Comparison of ENCODE assay signal across 8 cellular contexts in the genomic region with DNA sequence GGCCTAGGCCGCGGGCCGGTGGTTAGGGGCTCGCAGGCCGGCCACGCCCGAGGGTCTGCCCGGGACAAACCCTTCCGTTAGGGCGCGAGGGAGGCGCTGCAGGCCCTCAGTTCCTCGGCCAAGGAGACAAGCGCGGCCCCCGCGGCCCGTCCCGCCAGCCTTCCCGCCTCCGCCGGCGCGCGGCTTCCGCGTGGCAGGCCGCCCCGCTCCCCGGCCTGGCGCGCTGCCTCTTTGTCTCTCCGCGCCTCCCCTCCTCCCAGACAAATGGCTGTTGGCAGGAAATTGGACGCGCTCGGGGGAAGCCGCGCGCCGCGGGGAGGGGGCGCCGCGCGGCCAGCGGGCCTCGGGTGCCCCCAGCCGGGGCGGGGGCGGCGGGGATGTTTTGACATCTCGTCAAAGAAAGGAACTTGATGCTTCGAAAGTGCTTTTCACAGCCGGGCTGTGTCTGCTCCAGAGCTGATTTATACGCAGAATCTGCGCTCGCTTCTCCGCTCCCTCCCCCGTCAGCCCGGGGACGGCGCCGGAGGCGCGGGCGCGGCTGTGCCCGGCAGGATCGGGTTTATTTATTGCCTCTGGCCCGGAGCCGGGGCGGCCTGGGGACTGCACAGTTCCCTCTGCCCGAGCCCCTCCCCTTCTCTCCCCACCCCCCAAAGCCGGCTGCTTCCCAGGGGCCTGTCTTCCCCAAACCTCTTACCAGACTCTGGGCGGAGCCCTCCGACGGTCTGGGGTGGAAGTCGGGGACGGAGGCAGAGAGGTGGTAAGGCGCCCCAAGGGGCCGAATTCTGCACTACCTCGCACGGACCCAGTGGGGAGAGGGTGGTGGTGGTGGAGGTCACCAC. TPM values are rescaled to one million over a fixed set of nuclear protein-coding genes. Genes with fewer than 3 reads are reported as not detected.
DNase-seq lines count a peak whose midpoint lies in the region; ATAC-seq and TF ChIP-seq lines count a peak whose summit lies in the region.

No MANE protein-coding gene starts in this region.

- DNase-seq in AG10803 (ENCODE audit: low read depth) (peak; percentile 85), NCI-H345 treated with DMSO at 0.1 percent for 48 hours (lab: John Stamatoyannopoulos, UW; ENCODE audit: unreplicated experiment) (peak; percentile 21), choroid plexus epithelial cell (ENCODE audit: low read depth) (peak; percentile 87), left colon (peak; percentile 91)
- DNase-seq in activated CD4-positive, alpha-beta T cell treated with anti-CD3 and anti-CD28 coated beads for 1 hour, result peak; percentile 73
- peak; percentile 65 to 69 for DNase-seq in stimulated activated CD4-positive, alpha-beta T cell treated with anti-CD3 and anti-CD28 coated beads, Interleukin-1b, Interleukin-23, amount 100 ng/mL, for 4 hours (ENCODE audit: low read depth in 2 of 2)

- TF ChIP-seq CTCF in AG10803 (conservative IDR thresholded peaks at IDR 0.05; ENCODE audit: low read length) (peak; percentile 72), choroid plexus epithelial cell (conservative IDR thresholded peaks at IDR 0.05; ENCODE audit: low read depth, low read length) (peak; percentile 75)

- intact Hi-C loops in left colon (cut with DNase I, micrococcal nuclease), result no loop called here

- peak; percentile 77 for ATAC-seq in GM18873 (IDR thresholded peaks at IDR 0.05; ENCODE audit: low FRiP score, unreplicated experiment)
- ATAC-seq in HG03135 (IDR thresholded peaks at IDR 0.05; ENCODE audit: unreplicated experiment), result peak; percentile 91
- ATAC-seq in left colon, result peak; percentile 88

- H3K4me3 ChIP-seq in AG10803 (ENCODE audit: low read length) (peak overlapping the region; percentile 68), choroid plexus epithelial cell (ENCODE audit: low read depth, low read length) (peak overlapping the region; percentile 65)

RNA-seq across cellular contexts. Expression of gene SHF, which starts 20.8 kb away (rescaled TPM):
- 1 to 10 TPM; 5.6 to 8.3 TPM for total RNA-seq in left colon

RNA-seq across cellular contexts. Expression of gene DUOX1, which starts 37.2 kb away (rescaled TPM):
- total RNA-seq in left colon, result under 1 TPM; 0.56 to 0.85 TPM

RNA-seq across cellular contexts. Expression of gene DUOXA1, which starts 37.3 kb away (rescaled TPM):
- 1 to 10 TPM in 1 of 2 donors, under 1 TPM in 1; 0.67 to 1.6 TPM for total RNA-seq in left colon

RNA-seq across cellular contexts. Expression of gene DUOXA2, which starts 52.9 kb away (rescaled TPM):
- 1 to 10 TPM; 1.3 to 4.9 TPM for total RNA-seq in left colon

RNA-seq across cellular contexts. Expression of gene DUOX2, which starts 53.0 kb away (rescaled TPM):
- 10 to 100 TPM in 1 of 2 donors, 1 to 10 TPM in 1; 3.9 to 30.4 TPM for total RNA-seq in left colon

Comparison
In these comparisons a context has a peak if more than half of its experiments do, and no peak if none do; other contexts are left out.
1. Peak in every context shown above with its lines: DNase-seq, ATAC-seq and H3K4me3 ChIP-seq.
2. DNase-seq: peak in every context shown above with its lines; median percentile 91 in left colon; 87 in choroid plexus epithelial cell; 85 in AG10803; 73 in activated CD4-positive, alpha-beta T cell treated with anti-CD3 and anti-CD28 coated beads for 1 hour; 67 in stimulated activated CD4-positive, alpha-beta T cell treated with anti-CD3 and anti-CD28 coated beads, Interleukin-1b, Interleukin-23, amount 100 ng/mL, for 4 hours; 21 in NCI-H345 treated with DMSO at 0.1 percent for 48 hours.